In the genomic region with DNA sequence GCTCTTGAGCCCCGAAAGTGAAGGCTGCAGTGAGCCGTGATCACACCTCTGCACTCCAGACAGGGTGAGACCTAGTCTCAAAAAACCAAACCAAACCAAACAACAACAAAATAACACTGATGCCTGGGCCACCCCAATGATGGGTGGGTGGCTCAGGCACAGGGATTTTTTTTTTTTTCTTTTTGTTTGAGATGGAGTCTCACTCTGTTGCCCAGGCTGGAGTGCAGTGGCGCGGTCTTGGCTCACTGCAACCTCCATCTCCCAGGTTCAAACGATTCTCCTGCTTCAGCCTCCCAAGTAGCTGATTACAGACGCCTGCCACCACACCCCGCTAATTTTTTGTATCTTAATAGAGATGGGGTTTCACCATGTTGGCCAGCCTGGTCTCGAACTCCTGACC, we compare ENCODE assay signal across 1 cellular context. TPM values are rescaled to one million over a fixed set of nuclear protein-coding genes. Genes with fewer than 3 reads are reported as not detected.
"Had no signal": no experiment of that assay in that cellular context is flagged by ENCODE, and none has a peak within 500 bp of the region (broad histone marks: within the 10 kb centered on the region; RNA-seq: fewer than 3 reads in every experiment).

No MANE protein-coding gene starts in this region.

RNA-seq across cellular contexts. Expression of gene LRRC75A, which starts 39.7 kb away (rescaled TPM):
- total RNA-seq: foreskin keratinocyte had no signal
